Comparison of ENCODE assay signal across 8 cellular contexts in genomic region chr22:21642584-21643448, GRCh38. TPM values are rescaled to one million over a fixed set of nuclear protein-coding genes. Genes with fewer than 3 reads are reported as not detected.
DNase-seq lines count a peak whose midpoint lies in the region; ATAC-seq and FAIRE-seq lines count a peak whose summit lies in the region.

No MANE protein-coding gene starts in this region.

- peak; percentile 90 for FAIRE-seq in GM19239 (lab: Jason Lieb, UNC)

- peak overlapping the region; percentile 79 for H3K9ac ChIP-seq in endocrine pancreas (ENCODE audit: control insufficient read depth, insufficient read depth, low read length)
- H3K9ac ChIP-seq in subcutaneous abdominal adipose tissue (ENCODE audit: low read length in 5 of 5): peak overlapping the region in 4 of 5 donors; percentile 46 to 83 (median 78)

- H3K9me3 ChIP-seq in endocrine pancreas (ENCODE audit: control insufficient read depth, low read length) (no peaks in the 10 kb centered on the region), subcutaneous abdominal adipose tissue (ENCODE audit: control insufficient read depth in 5 of 5, low read length in 5 of 5) (no peaks in the 10 kb centered on the region)

- H3K27me3 ChIP-seq in endocrine pancreas (ENCODE audit: control insufficient read depth, insufficient read depth, low read length): no peaks in the 10 kb centered on the region
- H3K27me3 ChIP-seq in subcutaneous abdominal adipose tissue (ENCODE audit: control insufficient read depth in 5 of 5, insufficient read depth in 4 of 5, low read length in 5 of 5): no peaks in the 10 kb centered on the region

- H3K27ac ChIP-seq in subcutaneous abdominal adipose tissue (ENCODE audit: low read depth, low read length): no peak overlapping the region

- H3K4me3 ChIP-seq in endocrine pancreas (ENCODE audit: control insufficient read depth, insufficient read depth, low read length) (no peak overlapping the region), subcutaneous abdominal adipose tissue (ENCODE audit: low read depth in 1 of 5, low read length in 5 of 5) (peak overlapping the region; percentile 29 to 81 (median 70))

- ATAC-seq in GM21529 (IDR thresholded peaks at IDR 0.05; ENCODE audit: unreplicated experiment): no peak

- DNase-seq in AG20443 (ENCODE audit: low spot score) (peak; percentile 58), GM19239 (ENCODE audit: insufficient read length, low spot score) (no peak), NCI-H345 treated with DMSO at 0.1 percent for 48 hours (lab: John Stamatoyannopoulos, UW; ENCODE audit: unreplicated experiment) (peak; percentile 30), mucosa of gallbladder (ENCODE audit: low spot score) (peak; percentile 48)
- peak; percentile 72 to 76 for DNase-seq in activated CD4-positive, alpha-beta T cell treated with anti-CD3 and anti-CD28 coated beads, Interleukin-2, amount 50 U/mL, for 48 hours

- H3K36me3 ChIP-seq in endocrine pancreas (ENCODE audit: control insufficient read depth, insufficient read depth, low read length) (no peaks in the 10 kb centered on the region), subcutaneous abdominal adipose tissue (ENCODE audit: control insufficient read depth in 5 of 5, insufficient read depth in 5 of 5, low read length in 5 of 5) (peaks cover 0 to 6% (median 0%) of the 10 kb centered on the region in 5 donors)

- H3K4me1 ChIP-seq in endocrine pancreas (ENCODE audit: control insufficient read depth, insufficient read depth, low read length) (peaks cover 4% of the 10 kb centered on the region), subcutaneous abdominal adipose tissue (ENCODE audit: control insufficient read depth in 5 of 5, insufficient read depth in 5 of 5, low read length in 5 of 5) (peaks cover 2 to 32% (median 22%) of the 10 kb centered on the region in 5 donors)

RNA-seq across cellular contexts. Expression of gene SDF2L1, which starts 0.7 kb away (rescaled TPM):
- total RNA-seq in mucosa of gallbladder: 61.4 TPM

RNA-seq across cellular contexts. Expression of gene CCDC116, which starts 10.3 kb away (rescaled TPM):
- total RNA-seq in mucosa of gallbladder: 0.37 TPM

RNA-seq across cellular contexts. Expression of gene YDJC, which starts 13.0 kb away (rescaled TPM):
- 27.4 TPM for total RNA-seq in mucosa of gallbladder

RNA-seq across cellular contexts. Expression of gene PPIL2, which starts 23.0 kb away (rescaled TPM):
- total RNA-seq in mucosa of gallbladder: 46.6 TPM
